1 cellular context compared by ENCODE assay signal in the genomic region with DNA sequence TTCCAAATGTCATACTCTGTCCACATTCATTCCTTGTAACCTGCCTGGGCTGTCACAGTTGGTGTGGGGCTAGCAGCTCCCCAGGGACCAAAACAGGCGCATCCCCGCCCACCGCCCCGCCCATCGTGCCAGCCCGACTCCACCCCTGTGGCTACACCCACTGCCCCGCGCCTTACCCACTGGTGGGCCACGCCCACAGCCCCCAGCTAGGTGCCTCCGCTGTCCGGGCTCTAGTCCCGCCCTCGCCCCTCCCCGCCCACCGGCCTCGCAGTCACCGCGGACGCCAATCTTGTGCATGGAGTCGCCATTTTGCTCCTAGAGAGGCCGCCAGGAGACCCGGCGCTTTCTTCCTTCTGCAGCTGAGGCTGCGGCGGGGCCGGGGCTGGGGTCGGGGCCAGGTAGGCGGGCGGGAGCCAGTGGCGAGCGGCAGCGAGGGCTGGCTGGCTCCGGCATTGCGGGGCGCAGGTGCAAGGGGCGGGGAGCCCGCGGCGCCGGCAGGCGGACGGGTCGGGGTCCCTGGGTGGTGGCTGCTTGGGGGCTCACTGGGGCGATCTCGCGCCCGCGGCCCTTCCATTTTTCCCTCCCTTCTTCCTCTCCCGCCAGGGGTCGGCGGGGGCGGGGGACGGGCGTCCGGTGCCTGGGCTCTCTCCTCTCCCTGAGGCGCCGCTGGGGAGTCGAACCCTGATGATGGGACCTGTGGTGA.
TF ChIP-seq lines count a peak whose summit lies in the region.

A gene with protein sequence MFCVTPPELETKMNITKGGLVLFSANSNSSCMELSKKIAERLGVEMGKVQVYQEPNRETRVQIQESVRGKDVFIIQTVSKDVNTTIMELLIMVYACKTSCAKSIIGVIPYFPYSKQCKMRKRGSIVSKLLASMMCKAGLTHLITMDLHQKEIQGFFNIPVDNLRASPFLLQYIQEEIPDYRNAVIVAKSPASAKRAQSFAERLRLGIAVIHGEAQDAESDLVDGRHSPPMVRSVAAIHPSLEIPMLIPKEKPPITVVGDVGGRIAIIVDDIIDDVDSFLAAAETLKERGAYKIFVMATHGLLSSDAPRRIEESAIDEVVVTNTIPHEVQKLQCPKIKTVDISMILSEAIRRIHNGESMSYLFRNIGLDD (plus strand): TSS at position 268 of the 703 bp plus-strand sequence. CDS start 7,703 bp downstream, outside the sequence.

TF ChIP-seq in HEK293, 187 proteins besides CTCF, POLR2A, EP300 and RAD21 (continued from another document and continues in another):
- TF ChIP-seq ZNF214 (tag by site-specific recombination; IDR thresholded peaks at IDR 0.05; ENCODE audit: borderline replicate concordance) = no peak
- TF ChIP-seq KLF7 (tag by site-specific recombination; IDR thresholded peaks at IDR 0.05; ENCODE audit: borderline replicate concordance) = peak; percentile 82
- TF ChIP-seq, protein P1, sequence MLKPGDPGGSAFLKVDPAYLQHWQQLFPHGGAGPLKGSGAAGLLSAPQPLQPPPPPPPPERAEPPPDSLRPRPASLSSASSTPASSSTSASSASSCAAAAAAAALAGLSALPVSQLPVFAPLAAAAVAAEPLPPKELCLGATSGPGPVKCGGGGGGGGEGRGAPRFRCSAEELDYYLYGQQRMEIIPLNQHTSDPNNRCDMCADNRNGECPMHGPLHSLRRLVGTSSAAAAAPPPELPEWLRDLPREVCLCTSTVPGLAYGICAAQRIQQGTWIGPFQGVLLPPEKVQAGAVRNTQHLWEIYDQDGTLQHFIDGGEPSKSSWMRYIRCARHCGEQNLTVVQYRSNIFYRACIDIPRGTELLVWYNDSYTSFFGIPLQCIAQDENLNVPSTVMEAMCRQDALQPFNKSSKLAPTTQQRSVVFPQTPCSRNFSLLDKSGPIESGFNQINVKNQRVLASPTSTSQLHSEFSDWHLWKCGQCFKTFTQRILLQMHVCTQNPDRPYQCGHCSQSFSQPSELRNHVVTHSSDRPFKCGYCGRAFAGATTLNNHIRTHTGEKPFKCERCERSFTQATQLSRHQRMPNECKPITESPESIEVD (tag by site-specific recombination; IDR thresholded peaks at IDR 0.05) = no peak
- peak; percentile 34; the same call in 1 of the 2 replicates for TF ChIP-seq IKZF3 (tag by site-specific recombination; IDR thresholded peaks at IDR 0.05)
- peak; percentile 43; the same call in 1 of the 2 replicates for TF ChIP-seq ZSCAN30 (tag by site-specific recombination; IDR thresholded peaks at IDR 0.05)
- TF ChIP-seq, protein P2, sequence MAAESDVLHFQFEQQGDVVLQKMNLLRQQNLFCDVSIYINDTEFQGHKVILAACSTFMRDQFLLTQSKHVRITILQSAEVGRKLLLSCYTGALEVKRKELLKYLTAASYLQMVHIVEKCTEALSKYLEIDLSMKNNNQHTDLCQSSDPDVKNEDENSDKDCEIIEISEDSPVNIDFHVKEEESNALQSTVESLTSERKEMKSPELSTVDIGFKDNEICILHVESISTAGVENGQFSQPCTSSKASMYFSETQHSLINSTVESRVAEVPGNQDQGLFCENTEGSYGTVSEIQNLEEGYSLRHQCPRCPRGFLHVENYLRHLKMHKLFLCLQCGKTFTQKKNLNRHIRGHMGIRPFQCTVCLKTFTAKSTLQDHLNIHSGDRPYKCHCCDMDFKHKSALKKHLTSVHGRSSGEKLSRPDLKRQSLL (tag by site-specific recombination; IDR thresholded peaks at IDR 0.05) = no peak
- no peak for TF ChIP-seq ZNF366 (tag by site-specific recombination; conservative IDR thresholded peaks at IDR 0.05)
- TF ChIP-seq ZNF10 (tag by site-specific recombination; IDR thresholded peaks at IDR 0.05) = no peak
- no peak for TF ChIP-seq ZNF311 (tag by site-specific recombination; IDR thresholded peaks at IDR 0.05; ENCODE audit: borderline replicate concordance)
- TF ChIP-seq, protein P3, sequence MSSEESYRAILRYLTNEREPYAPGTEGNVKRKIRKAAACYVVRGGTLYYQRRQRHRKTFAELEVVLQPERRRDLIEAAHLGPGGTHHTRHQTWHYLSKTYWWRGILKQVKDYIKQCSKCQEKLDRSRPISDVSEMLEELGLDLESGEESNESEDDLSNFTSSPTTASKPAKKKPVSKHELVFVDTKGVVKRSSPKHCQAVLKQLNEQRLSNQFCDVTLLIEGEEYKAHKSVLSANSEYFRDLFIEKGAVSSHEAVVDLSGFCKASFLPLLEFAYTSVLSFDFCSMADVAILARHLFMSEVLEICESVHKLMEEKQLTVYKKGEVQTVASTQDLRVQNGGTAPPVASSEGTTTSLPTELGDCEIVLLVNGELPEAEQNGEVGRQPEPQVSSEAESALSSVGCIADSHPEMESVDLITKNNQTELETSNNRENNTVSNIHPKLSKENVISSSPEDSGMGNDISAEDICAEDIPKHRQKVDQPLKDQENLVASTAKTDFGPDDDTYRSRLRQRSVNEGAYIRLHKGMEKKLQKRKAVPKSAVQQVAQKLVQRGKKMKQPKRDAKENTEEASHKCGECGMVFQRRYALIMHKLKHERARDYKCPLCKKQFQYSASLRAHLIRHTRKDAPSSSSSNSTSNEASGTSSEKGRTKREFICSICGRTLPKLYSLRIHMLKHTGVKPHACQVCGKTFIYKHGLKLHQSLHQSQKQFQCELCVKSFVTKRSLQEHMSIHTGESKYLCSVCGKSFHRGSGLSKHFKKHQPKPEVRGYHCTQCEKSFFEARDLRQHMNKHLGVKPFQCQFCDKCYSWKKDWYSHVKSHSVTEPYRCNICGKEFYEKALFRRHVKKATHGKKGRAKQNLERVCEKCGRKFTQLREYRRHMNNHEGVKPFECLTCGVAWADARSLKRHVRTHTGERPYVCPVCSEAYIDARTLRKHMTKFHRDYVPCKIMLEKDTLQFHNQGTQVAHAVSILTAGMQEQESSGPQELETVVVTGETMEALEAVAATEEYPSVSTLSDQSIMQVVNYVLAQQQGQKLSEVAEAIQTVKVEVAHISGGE (tag by site-specific recombination; conservative IDR thresholded peaks at IDR 0.05; ENCODE audit: low read depth) = no peak
- TF ChIP-seq ZNF248 (tag by site-specific recombination; IDR thresholded peaks at IDR 0.05) = no peak
- no peak for TF ChIP-seq ZNF654 (tag by site-specific recombination; IDR thresholded peaks at IDR 0.05; ENCODE audit: low read depth)
- no peak for TF ChIP-seq ZNF707 (tag by site-specific recombination; IDR thresholded peaks at IDR 0.05)
- TF ChIP-seq ZNF558 (tag by site-specific recombination; IDR thresholded peaks at IDR 0.05) = no peak
- TF ChIP-seq SCRT1 (tag by site-specific recombination; IDR thresholded peaks at IDR 0.05; ENCODE audit: borderline replicate concordance) = no peak
- no peak for TF ChIP-seq YY2 (tag by site-specific recombination; IDR thresholded peaks at IDR 0.05)
- TF ChIP-seq BCL11B (tag by site-specific recombination; IDR thresholded peaks at IDR 0.05; ENCODE audit: low read depth) = no peak
- TF ChIP-seq, protein P4, sequence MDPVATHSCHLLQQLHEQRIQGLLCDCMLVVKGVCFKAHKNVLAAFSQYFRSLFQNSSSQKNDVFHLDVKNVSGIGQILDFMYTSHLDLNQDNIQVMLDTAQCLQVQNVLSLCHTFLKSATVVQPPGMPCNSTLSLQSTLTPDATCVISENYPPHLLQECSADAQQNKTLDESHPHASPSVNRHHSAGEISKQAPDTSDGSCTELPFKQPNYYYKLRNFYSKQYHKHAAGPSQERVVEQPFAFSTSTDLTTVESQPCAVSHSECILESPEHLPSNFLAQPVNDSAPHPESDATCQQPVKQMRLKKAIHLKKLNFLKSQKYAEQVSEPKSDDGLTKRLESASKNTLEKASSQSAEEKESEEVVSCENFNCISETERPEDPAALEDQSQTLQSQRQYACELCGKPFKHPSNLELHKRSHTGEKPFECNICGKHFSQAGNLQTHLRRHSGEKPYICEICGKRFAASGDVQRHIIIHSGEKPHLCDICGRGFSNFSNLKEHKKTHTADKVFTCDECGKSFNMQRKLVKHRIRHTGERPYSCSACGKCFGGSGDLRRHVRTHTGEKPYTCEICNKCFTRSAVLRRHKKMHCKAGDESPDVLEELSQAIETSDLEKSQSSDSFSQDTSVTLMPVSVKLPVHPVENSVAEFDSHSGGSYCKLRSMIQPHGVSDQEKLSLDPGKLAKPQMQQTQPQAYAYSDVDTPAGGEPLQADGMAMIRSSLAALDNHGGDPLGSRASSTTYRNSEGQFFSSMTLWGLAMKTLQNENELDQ (tag by site-specific recombination; IDR thresholded peaks at IDR 0.05; ENCODE audit: low read depth) = no peak
- TF ChIP-seq, protein P5, sequence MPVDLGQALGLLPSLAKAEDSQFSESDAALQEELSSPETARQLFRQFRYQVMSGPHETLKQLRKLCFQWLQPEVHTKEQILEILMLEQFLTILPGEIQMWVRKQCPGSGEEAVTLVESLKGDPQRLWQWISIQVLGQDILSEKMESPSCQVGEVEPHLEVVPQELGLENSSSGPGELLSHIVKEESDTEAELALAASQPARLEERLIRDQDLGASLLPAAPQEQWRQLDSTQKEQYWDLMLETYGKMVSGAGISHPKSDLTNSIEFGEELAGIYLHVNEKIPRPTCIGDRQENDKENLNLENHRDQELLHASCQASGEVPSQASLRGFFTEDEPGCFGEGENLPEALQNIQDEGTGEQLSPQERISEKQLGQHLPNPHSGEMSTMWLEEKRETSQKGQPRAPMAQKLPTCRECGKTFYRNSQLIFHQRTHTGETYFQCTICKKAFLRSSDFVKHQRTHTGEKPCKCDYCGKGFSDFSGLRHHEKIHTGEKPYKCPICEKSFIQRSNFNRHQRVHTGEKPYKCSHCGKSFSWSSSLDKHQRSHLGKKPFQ (tag by site-specific recombination; IDR thresholded peaks at IDR 0.05) = no peak
- TF ChIP-seq ZNF830 (tag by site-specific recombination; IDR thresholded peaks at IDR 0.05; ENCODE audit: low read depth) = no peak
- TF ChIP-seq ZNF544 (tag by site-specific recombination; IDR thresholded peaks at IDR 0.05) = no peak
- TF ChIP-seq ZNF791 (tag by site-specific recombination; IDR thresholded peaks at IDR 0.05) = no peak
- no peak for TF ChIP-seq ZBTB21 (tag by site-specific recombination; IDR thresholded peaks at IDR 0.05)
- peak; percentile 80 for TF ChIP-seq ZNF423 (tag by site-specific recombination; IDR thresholded peaks at IDR 0.05)
- TF ChIP-seq, protein P6, sequence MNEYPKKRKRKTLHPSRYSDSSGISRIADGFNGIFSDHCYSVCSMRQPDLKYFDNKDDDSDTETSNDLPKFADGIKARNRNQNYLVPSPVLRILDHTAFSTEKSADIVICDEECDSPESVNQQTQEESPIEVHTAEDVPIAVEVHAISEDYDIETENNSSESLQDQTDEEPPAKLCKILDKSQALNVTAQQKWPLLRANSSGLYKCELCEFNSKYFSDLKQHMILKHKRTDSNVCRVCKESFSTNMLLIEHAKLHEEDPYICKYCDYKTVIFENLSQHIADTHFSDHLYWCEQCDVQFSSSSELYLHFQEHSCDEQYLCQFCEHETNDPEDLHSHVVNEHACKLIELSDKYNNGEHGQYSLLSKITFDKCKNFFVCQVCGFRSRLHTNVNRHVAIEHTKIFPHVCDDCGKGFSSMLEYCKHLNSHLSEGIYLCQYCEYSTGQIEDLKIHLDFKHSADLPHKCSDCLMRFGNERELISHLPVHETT (tag by site-specific recombination; IDR thresholded peaks at IDR 0.05) = no peak
- no peak for TF ChIP-seq ZNF132 (tag by site-specific recombination; IDR thresholded peaks at IDR 0.05; ENCODE audit: borderline replicate concordance)
- TF ChIP-seq ZNF184 (tag by site-specific recombination; IDR thresholded peaks at IDR 0.05) = no peak
- no peak for TF ChIP-seq ZNF600 (tag by site-specific recombination; IDR thresholded peaks at IDR 0.05)
- TF ChIP-seq TCF7L2 (IDR thresholded peaks at IDR 0.05; ENCODE audit: borderline replicate concordance, low read depth, low read length) = no peak
- TF ChIP-seq, protein P7, sequence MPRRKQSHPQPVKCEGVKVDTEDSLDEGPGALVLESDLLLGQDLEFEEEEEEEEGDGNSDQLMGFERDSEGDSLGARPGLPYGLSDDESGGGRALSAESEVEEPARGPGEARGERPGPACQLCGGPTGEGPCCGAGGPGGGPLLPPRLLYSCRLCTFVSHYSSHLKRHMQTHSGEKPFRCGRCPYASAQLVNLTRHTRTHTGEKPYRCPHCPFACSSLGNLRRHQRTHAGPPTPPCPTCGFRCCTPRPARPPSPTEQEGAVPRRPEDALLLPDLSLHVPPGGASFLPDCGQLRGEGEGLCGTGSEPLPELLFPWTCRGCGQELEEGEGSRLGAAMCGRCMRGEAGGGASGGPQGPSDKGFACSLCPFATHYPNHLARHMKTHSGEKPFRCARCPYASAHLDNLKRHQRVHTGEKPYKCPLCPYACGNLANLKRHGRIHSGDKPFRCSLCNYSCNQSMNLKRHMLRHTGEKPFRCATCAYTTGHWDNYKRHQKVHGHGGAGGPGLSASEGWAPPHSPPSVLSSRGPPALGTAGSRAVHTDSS (tag by site-specific recombination; IDR thresholded peaks at IDR 0.05) = no peak
- TF ChIP-seq PRDM1 (tag by site-specific recombination; IDR thresholded peaks at IDR 0.05) = no peak
- TF ChIP-seq ZNF624 (tag by site-specific recombination; IDR thresholded peaks at IDR 0.05) = no peak
- TF ChIP-seq GLI2 (tag by site-specific recombination; IDR thresholded peaks at IDR 0.05; ENCODE audit: borderline replicate concordance, low read depth) = no peak
- TF ChIP-seq, protein P8, sequence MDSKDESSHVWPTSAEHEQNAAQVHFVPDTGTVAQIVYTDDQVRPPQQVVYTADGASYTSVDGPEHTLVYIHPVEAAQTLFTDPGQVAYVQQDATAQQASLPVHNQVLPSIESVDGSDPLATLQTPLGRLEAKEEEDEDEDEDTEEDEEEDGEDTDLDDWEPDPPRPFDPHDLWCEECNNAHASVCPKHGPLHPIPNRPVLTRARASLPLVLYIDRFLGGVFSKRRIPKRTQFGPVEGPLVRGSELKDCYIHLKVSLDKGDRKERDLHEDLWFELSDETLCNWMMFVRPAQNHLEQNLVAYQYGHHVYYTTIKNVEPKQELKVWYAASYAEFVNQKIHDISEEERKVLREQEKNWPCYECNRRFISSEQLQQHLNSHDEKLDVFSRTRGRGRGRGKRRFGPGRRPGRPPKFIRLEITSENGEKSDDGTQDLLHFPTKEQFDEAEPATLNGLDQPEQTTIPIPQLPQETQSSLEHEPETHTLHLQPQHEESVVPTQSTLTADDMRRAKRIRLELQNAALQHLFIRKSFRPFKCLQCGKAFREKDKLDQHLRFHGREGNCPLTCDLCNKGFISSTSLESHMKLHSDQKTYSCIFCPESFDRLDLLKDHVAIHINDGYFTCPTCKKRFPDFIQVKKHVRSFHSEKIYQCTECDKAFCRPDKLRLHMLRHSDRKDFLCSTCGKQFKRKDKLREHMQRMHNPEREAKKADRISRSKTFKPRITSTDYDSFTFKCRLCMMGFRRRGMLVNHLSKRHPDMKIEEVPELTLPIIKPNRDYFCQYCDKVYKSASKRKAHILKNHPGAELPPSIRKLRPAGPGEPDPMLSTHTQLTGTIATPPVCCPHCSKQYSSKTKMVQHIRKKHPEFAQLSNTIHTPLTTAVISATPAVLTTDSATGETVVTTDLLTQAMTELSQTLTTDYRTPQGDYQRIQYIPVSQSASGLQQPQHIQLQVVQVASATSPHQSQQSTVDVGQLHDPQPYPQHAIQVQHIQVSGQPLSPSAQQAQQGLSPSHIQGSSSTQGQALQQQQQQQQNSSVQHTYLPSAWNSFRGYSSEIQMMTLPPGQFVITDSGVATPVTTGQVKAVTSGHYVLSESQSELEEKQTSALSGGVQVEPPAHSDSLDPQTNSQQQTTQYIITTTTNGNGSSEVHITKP (tag by site-specific recombination; IDR thresholded peaks at IDR 0.05) = peak; percentile 57
- no peak for TF ChIP-seq ZNF629 (tag by site-specific recombination; IDR thresholded peaks at IDR 0.05)
